8 cellular contexts compared by ENCODE assay signal in genomic region chr1:211259596-211260126, GRCh38. TPM values are rescaled to one million over a fixed set of nuclear protein-coding genes. Genes with fewer than 3 reads are reported as not detected.
A peak's percentile ranks its signal among the peaks of the same experiment; 100 is the strongest.
DNase-seq lines count a peak whose midpoint lies in the region; ATAC-seq, FAIRE-seq and TF ChIP-seq lines count a peak whose summit lies in the region.

No MANE protein-coding gene starts in this region.

- peak overlapping the region; percentile 55 to 77 for H3K9ac ChIP-seq in kidney (ENCODE audit: low read length in 2 of 2)

- ATAC-seq in HG03439 (IDR thresholded peaks at IDR 0.05; ENCODE audit: unreplicated experiment) = peak; percentile 6
- no peak for ATAC-seq in HG03045 (IDR thresholded peaks at IDR 0.05; ENCODE audit: unreplicated experiment)

- H3K9me3 ChIP-seq in SJCRH30 (replicated peaks) = no peaks in the 10 kb centered on the region
- no peaks in the 10 kb centered on the region for H3K9me3 ChIP-seq in kidney (ENCODE audit: control insufficient read depth in 1 of 2, low read length in 2 of 2)

- intact Hi-C loops in kidney (cut with DNase I) = no loop called here

- TF ChIP-seq CTCF in cardiac fibroblast (IDR thresholded peaks at IDR 0.05; ENCODE audit: low read depth, low read length) = no peak
- no peak for TF ChIP-seq CTCF in kidney (IDR thresholded peaks at IDR 0.05; ENCODE audit: borderline replicate concordance, extremely low read depth, insufficient read depth)

- H3K27ac ChIP-seq in SJCRH30 (peak overlapping the region; percentile 95), kidney (ENCODE audit: low read depth in 2 of 2, low read length in 2 of 2) (peak overlapping the region; percentile 97 to 99)

- H3K4me1 ChIP-seq in SJCRH30 (peaks cover 6% of the 10 kb centered on the region), kidney (ENCODE audit: control insufficient read depth in 1 of 2, insufficient read depth in 1 of 2, low read depth in 1 of 2, low read length in 2 of 2) (peaks cover 0 to 6% of the 10 kb centered on the region in 2 donors)

- DNase-seq in activated T-cell treated with anti-CD3 and anti-CD28 coated beads for 1 hour (ENCODE audit: low read depth) (peak; percentile 41), SJCRH30 (peak; percentile 70 to 79), cardiac fibroblast (ENCODE audit: low read depth in 2 of 2) (peak in 1 of 2 donors; percentile 78), kidney (peak; percentile 91)
- no peak for DNase-seq in activated T-cell treated with anti-CD3 and anti-CD28 coated beads, Interleukin-2, amount 50 U/mL, for 48 hours
- DNase-seq in stimulated activated CD4-positive, alpha-beta T cell treated with anti-CD3 and anti-CD28 coated beads, Interleukin-4, amount 100 ng/mL, for 24 hours = peak; percentile 56

- peak overlapping the region; percentile 98 for H3K4me3 ChIP-seq in SJCRH30
- H3K4me3 ChIP-seq in cardiac fibroblast (replicated peaks in 1 of 2; ENCODE audit: low read depth in 2 of 2, low read length in 2 of 2) = peak overlapping the region; percentile 89 to 92
- H3K4me3 ChIP-seq in kidney (ENCODE audit: low read length in 2 of 2) = peak overlapping the region; percentile 72 to 87

- no peak for FAIRE-seq in kidney (lab: Jason Lieb, UNC)

- H3K27me3 ChIP-seq in SJCRH30 = no peaks in the 10 kb centered on the region

- H3K36me3 ChIP-seq in SJCRH30 (peaks cover 17% of the 10 kb centered on the region), kidney (ENCODE audit: control insufficient read depth in 1 of 2, insufficient read depth in 2 of 2, low read length in 2 of 2) (no peaks in the 10 kb centered on the region)

RNA-seq across cellular contexts. Expression of gene RCOR3, which starts 0.5 kb away (rescaled TPM):
- 30.1 and 43.3 TPM in 2 replicates for total RNA-seq in SJCRH30 (2014; rRNA removed; shearing (Covaris generic))
- total RNA-seq in kidney = 64.9 TPM
- polyA plus RNA-seq in kidney (ENCODE audit: insufficient read depth, low read depth, low replicate concordance) = 19.8 TPM

Comparison
In these comparisons a context has a peak if more than half of its experiments do, and no peak if none do; other contexts are left out.
1. DNase-seq: peak in activated T-cell treated with anti-CD3 and anti-CD28 coated beads for 1 hour (single experiment), SJCRH30 (2 of 2), kidney (single experiment) and stimulated activated CD4-positive, alpha-beta T cell treated with anti-CD3 and anti-CD28 coated beads, Interleukin-4, amount 100 ng/mL, for 24 hours (single experiment); none in activated T-cell treated with anti-CD3 and anti-CD28 coated beads, Interleukin-2, amount 50 U/mL, for 48 hours (0 of 2).
2. Peak in every context shown above with its lines, with median percentiles within 50 percentile points of each other: H3K4me3 ChIP-seq.